ENCODE assay signal across 18 cellular contexts in genomic region chr14:85414142-85414541, GRCh38.
DNase-seq lines count a peak whose midpoint lies in the region; ATAC-seq, FAIRE-seq and TF ChIP-seq lines count a peak whose summit lies in the region.
"Had no signal": no experiment of that assay in that cellular context is flagged by ENCODE, and none has a peak within 500 bp of the region (broad histone marks: within the 10 kb centered on the region; RNA-seq: fewer than 3 reads in every experiment).

No MANE protein-coding gene starts in this region.

- no peak for FAIRE-seq in endothelial cell of umbilical vein (lab: Jason Lieb, UNC)
- FAIRE-seq: K562 had no signal

- TF ChIP-seq POLR2A in endothelial cell of umbilical vein (IDR thresholded peaks at IDR 0.05; ENCODE audit: low read depth, low read length): no peak

- H3K4me1 ChIP-seq in GM23248 (ENCODE audit: insufficient read depth): peaks cover 28% of the 10 kb centered on the region
- peaks cover 38% of the 10 kb centered on the region for H3K4me1 ChIP-seq in endothelial cell of umbilical vein (ENCODE audit: control insufficient read depth, extremely low read depth, insufficient read depth, low read length)
- H3K4me1 ChIP-seq: parathyroid adenoma had no signal

- H2AFZ ChIP-seq in GM23248 (peak overlapping the region; percentile 43; the same call in 1 of the 2 replicates), endothelial cell of umbilical vein (ENCODE audit: low read depth, low read length) (peak overlapping the region; percentile 60)
- H2AFZ ChIP-seq: parathyroid adenoma had no signal

- CTCF ChIA-PET in endothelial cell of umbilical vein (lab: Charles Lee): no interaction called here

- in situ Hi-C loops in GM23248 (cut with MboI): loop anchor here (10.0 kb wide), 1 partner anchor 111 kb away; no protein-coding TSS in a partner anchor

- intact Hi-C loops in endothelial cell of umbilical vein (cut with micrococcal nuclease): loop anchor here (10.0 kb wide), 2 partner anchors 219 to 1599 kb away; no protein-coding TSS in a partner anchor
- intact Hi-C loops in sciatic nerve (cut with DNase I): no loop called here

- no peaks in the 10 kb centered on the region for H3K36me3 ChIP-seq in GM23248 (ENCODE audit: low read depth)
- no peaks in the 10 kb centered on the region for H3K36me3 ChIP-seq in endothelial cell of umbilical vein (ENCODE audit: control insufficient read depth in 2 of 2, extremely low read depth in 1 of 2, insufficient read depth in 2 of 2, low read length in 2 of 2)
- H3K36me3 ChIP-seq: SJCRH30, suprapubic skin had no signal

- no peak overlapping the region for H3K27ac ChIP-seq in GM23248
- no peak overlapping the region for H3K27ac ChIP-seq in endothelial cell of umbilical vein (ENCODE audit: insufficient read depth, low read depth, low read length)
- H3K27ac ChIP-seq: parathyroid adenoma, SJCRH30 had no signal

- WGBS in GM23248 (ENCODE audit: low coverage in 1 of 2, low lambda C conversion rate in 2 of 2, missing lambda C conversion rate in 2 of 2), 2 experiments: 81 to 87% methylated on average over 3 of the region's 3 CpGs

- H4K20me1 ChIP-seq in GM23248 (ENCODE audit: insufficient read depth) (no peaks in the 10 kb centered on the region), endothelial cell of umbilical vein (replicated peaks; ENCODE audit: control insufficient read depth, extremely low read depth, insufficient read depth, low read length) (no peaks in the 10 kb centered on the region)

- dilution Hi-C loops in endothelial cell of umbilical vein (cut with MboI; ENCODE audit: extremely low pct_ligation_motif_present, low sequenced_read_pairs): no loop called here

- H3K9ac ChIP-seq in GM23248 (no peak overlapping the region), endothelial cell of umbilical vein (replicated peaks; ENCODE audit: extremely low read depth, insufficient read depth, low read length) (no peak overlapping the region)
- H3K9ac ChIP-seq: parathyroid adenoma had no signal

- H3F3A ChIP-seq in GM23248 (ENCODE audit: insufficient read depth): peaks cover 21% of the 10 kb centered on the region

- H3K27me3 ChIP-seq in GM23248 (replicated peaks; ENCODE audit: insufficient read depth): no peaks in the 10 kb centered on the region
- H3K27me3 ChIP-seq in endothelial cell of umbilical vein (ENCODE audit: control insufficient read depth in 2 of 2, insufficient read depth in 2 of 2, low read length in 2 of 2): no peaks in the 10 kb centered on the region
- H3K27me3 ChIP-seq: SJCRH30, suprapubic skin had no signal

- no peak overlapping the region for H3K4me3 ChIP-seq in GM23248
- H3K4me3 ChIP-seq in endothelial cell of umbilical vein (replicated peaks in 1 of 3; ENCODE audit: insufficient read depth in 1 of 3, low read depth in 1 of 3, low read length in 3 of 3): no peak overlapping the region
- H3K4me3 ChIP-seq: K562, SJCRH30, suprapubic skin had no signal

- H3K4me2 ChIP-seq in GM23248 (ENCODE audit: unreplicated experiment): no peak overlapping the region
- no peak overlapping the region for H3K4me2 ChIP-seq in endothelial cell of umbilical vein (ENCODE audit: insufficient read depth, low read length)

- POLR2A ChIA-PET in endothelial cell of umbilical vein (lab: Charles Lee): no interaction called here

- ATAC-seq in sciatic nerve (peak; percentile 31), HG02763 (IDR thresholded peaks at IDR 0.05; ENCODE audit: unreplicated experiment) (no peak)
- ATAC-seq: activated naive CD4-positive, alpha-beta T cell treated with anti-CD3 and anti-CD28 coated beads, Interleukin-2, amount 50 U/mL, for 72 hours; K562 had no signal

- H3K9me2 ChIP-seq in GM23248 (ENCODE audit: insufficient read depth): no peaks in the 10 kb centered on the region

- H3K9me3 ChIP-seq in GM23248 (ENCODE audit: low read depth) (no peaks in the 10 kb centered on the region), endothelial cell of umbilical vein (replicated peaks; ENCODE audit: control insufficient read depth, insufficient read depth, low read length) (no peaks in the 10 kb centered on the region)
- H3K9me3 ChIP-seq: SJCRH30, suprapubic skin had no signal

- H3K79me2 ChIP-seq in GM23248 (ENCODE audit: insufficient read depth) (no peaks in the 10 kb centered on the region), endothelial cell of umbilical vein (ENCODE audit: control insufficient read depth, insufficient read depth, low read length) (no peaks in the 10 kb centered on the region)
- H3K79me2 ChIP-seq: parathyroid adenoma had no signal

- BruUV-seq in endothelial cell of umbilical vein (replicated peaks; lab: Mats Ljungman, UMichigan): no TSS peak

- DNase-seq in GM23248 (no peak), NOMO-1 treated with DMSO at 0.1 percent for 48 hours (lab: John Stamatoyannopoulos, UW; ENCODE audit: unreplicated experiment) (peak; percentile 25), endothelial cell of umbilical vein (ENCODE audit: low read depth, low spot score) (no peak), sciatic nerve (ENCODE audit: low spot score) (no peak), GM10266 (ENCODE audit: extremely low spot score) (no peak), NCI-H82 (lab: John Stamatoyannopoulos, UW) (no peak)
- DNase-seq: activated CD4-positive, alpha-beta T cell treated with anti-CD3 and anti-CD28 coated beads, Interleukin-2, amount 50 U/mL, for 1 hour; C1 segment of cervical spinal cord; DMS153; NCI-H1694; SJCRH30; stimulated activated CD4-positive, alpha-beta T cell treated with anti-CD3 and anti-CD28 coated beads, Interleukin-4, amount 100 ng/mL, for 24 hours; stimulated activated CD8-positive, alpha-beta memory T cell treated with anti-CD3 and anti-CD28 coated beads, Interleukin-4, amount 100 ng/mL, for 48 hours had no signal

- TF ChIP-seq CTCF in endothelial cell of umbilical vein (IDR thresholded peaks at IDR 0.05; ENCODE audit: extremely low read depth in 1 of 2, insufficient read depth in 1 of 2, low read depth in 1 of 2, low read length in 2 of 2) (no peak), GM10266 (IDR thresholded peaks at IDR 0.05; ENCODE audit: control insufficient read depth, insufficient read depth, low read depth, missing control alignments) (no peak)

- no peaks in the 10 kb centered on the region for H3K9me1 ChIP-seq in endothelial cell of umbilical vein (replicated peaks; ENCODE audit: control insufficient read depth, extremely low read depth, insufficient read depth, low read length)

TF ChIP-seq in endothelial cell of umbilical vein, 7 proteins besides CTCF, POLR2A, EP300 and RAD21:
- TF ChIP-seq POLR2AphosphoS5 (IDR thresholded peaks at IDR 0.05; ENCODE audit: insufficient read depth, low read depth, low read length): no peak
- TF ChIP-seq MAX (IDR thresholded peaks at IDR 0.05; ENCODE audit: insufficient read depth, insufficient read length): no peak
- TF ChIP-seq GATA2 (IDR thresholded peaks at IDR 0.05; ENCODE audit: insufficient read depth, insufficient read length, low read depth, low read length): no peak
- TF ChIP-seq EZH2 (IDR thresholded peaks at IDR 0.05; ENCODE audit: borderline replicate concordance, low read depth, low read length, severe bottlenecking): no peak
- no peak for TF ChIP-seq FOS (IDR thresholded peaks at IDR 0.05; ENCODE audit: borderline replicate concordance, insufficient read depth, low read length)
- no peak for TF ChIP-seq MYC (IDR thresholded peaks at IDR 0.05; ENCODE audit: low read depth, low read length)
- TF ChIP-seq JUN (IDR thresholded peaks at IDR 0.05; ENCODE audit: borderline replicate concordance, insufficient read depth, insufficient read length, low read depth): no peak
